In the genomic region with DNA sequence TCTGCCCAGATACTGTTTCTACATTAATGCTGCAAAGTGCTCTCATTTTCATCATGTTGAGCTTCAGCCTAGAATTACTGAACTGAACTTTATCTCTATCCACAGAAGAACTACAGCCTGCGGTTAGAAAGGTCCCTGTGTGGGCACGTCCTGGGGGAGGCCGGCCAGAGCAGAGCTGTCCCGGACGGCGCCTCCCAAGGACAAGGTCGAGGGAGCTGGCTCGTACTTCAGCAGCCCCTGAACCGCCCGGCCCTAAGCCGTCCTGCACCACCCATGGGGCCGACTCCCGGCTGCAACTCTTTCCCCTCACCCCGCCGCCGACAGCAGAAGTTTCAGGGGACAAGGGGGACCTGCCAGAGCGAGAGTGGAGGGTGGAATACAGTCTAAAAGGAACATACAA, we compare ENCODE assay signal across 2 cellular contexts. TPM values are rescaled to one million over a fixed set of nuclear protein-coding genes. Genes with fewer than 3 reads are reported as not detected.
"Had no signal": no experiment of that assay in that cellular context is flagged by ENCODE, and none has a peak within 500 bp of the region (broad histone marks: within the 10 kb centered on the region; RNA-seq: fewer than 3 reads in every experiment).

No MANE protein-coding gene starts in this region.

RNA-seq across cellular contexts. Expression of a gene that starts 54.4 kb away (rescaled TPM):
- total RNA-seq: endothelial cell of umbilical vein, myocyte had no signal

RNA-seq across cellular contexts. Expression of a gene that starts 54.5 kb away (rescaled TPM):
- total RNA-seq: endothelial cell of umbilical vein had no signal
